ENCODE assay signal across 8 cellular contexts in the genomic region with DNA sequence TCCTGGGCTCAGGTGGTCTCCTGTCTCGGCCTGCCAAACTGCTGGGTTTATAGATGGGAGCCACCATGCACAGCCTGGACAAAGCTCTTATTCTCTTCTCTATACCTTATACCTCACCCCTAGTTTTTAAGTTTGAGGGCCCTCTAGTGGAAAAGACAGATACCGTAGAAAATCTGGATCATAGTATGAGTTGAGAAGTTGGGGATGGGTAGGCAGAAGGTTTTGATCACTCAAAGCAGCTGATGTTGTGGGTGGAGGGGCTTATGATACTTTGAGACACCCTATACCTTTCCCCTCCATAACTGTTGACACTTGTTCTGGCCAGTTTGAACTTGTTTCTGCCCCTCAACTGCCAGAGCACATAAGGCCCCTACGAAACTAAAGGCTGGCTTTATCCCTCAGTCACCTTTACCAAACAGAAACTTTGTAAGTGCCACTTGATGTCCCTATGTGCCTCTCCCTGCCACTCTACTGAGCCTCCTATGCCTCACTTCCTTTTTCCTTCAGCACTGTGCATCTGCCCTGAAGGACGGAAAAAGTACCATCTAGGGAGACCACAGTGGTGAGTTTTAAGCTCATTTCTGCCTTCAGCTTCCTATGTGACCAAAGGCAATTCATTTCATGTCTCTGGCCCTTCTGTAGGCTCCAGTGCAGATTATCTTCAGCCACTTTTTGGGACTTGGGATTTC. TPM values are rescaled to one million over a fixed set of nuclear protein-coding genes. Genes with fewer than 3 reads are reported as not detected.
DNase-seq lines count a peak whose midpoint lies in the region; ATAC-seq and TF ChIP-seq lines count a peak whose summit lies in the region.

No MANE protein-coding gene starts in this region.

- H4K20me1 ChIP-seq in BLaER1 = peaks cover 100% of the 10 kb centered on the region

- no peaks in the 10 kb centered on the region for H3K9me3 ChIP-seq in BLaER1

- TF ChIP-seq CTCF in GM13977 (IDR thresholded peaks at IDR 0.05; ENCODE audit: extremely low read depth, insufficient read depth, missing control alignments) (peak; percentile 55), mesothelial cell of epicardium (IDR thresholded peaks at IDR 0.05; ENCODE audit: unreplicated experiment) (no peak)
- TF ChIP-seq CTCF in activated CD8-positive, alpha-beta T cell treated with anti-CD3 and anti-CD28 coated beads for 36 hours (IDR thresholded peaks at IDR 0.05) = peak; percentile 44

- peak; percentile 82 for ATAC-seq in activated CD8-positive, alpha-beta T cell treated with anti-CD3 and anti-CD28 coated beads for 36 hours
- ATAC-seq in GM18519 (IDR thresholded peaks at IDR 0.05; ENCODE audit: low FRiP score, unreplicated experiment) (no peak), GM21737 (IDR thresholded peaks at IDR 0.05; ENCODE audit: unreplicated experiment) (no peak)

- peak overlapping the region; percentile 57 for H3K4me2 ChIP-seq in BLaER1

- POLR2A ChIA-PET in activated CD8-positive, alpha-beta T cell treated with anti-CD3 and anti-CD28 coated beads for 36 hours (lab: Charles Lee) = interaction anchor here (1.0 to 1.2 kb wide), 2 partner anchors 30 to 86 kb away, joined by 4 read pairs; no protein-coding TSS in a partner anchor

- CTCF ChIA-PET in activated CD8-positive, alpha-beta T cell treated with anti-CD3 and anti-CD28 coated beads for 36 hours (lab: Charles Lee) = interaction anchor here (0.7 to 2.7 kb wide), 23 partner anchors 9 to 126 kb away, joined by 3 to 7 read pairs (median 4); a partner anchor contains a TSS

- H3K9me3 Mint-ChIP-seq in activated CD8-positive, alpha-beta T cell treated with anti-CD3 and anti-CD28 coated beads for 36 hours = no peaks in the 10 kb centered on the region
- no peaks in the 10 kb centered on the region for H3K9me3 Mint-ChIP-seq in mesothelial cell of epicardium

- no peaks in the 10 kb centered on the region for H3K27me3 Mint-ChIP-seq in activated CD8-positive, alpha-beta T cell treated with anti-CD3 and anti-CD28 coated beads for 36 hours
- no peaks in the 10 kb centered on the region for H3K27me3 Mint-ChIP-seq in mesothelial cell of epicardium (ENCODE audit: low read depth)

- no peak overlapping the region for H3K4me3 Mint-ChIP-seq in activated CD8-positive, alpha-beta T cell treated with anti-CD3 and anti-CD28 coated beads for 36 hours
- no peak overlapping the region for H3K4me3 Mint-ChIP-seq in mesothelial cell of epicardium

- no peak overlapping the region for H3K27ac ChIP-seq in BLaER1

- H3K36me3 Mint-ChIP-seq in activated CD8-positive, alpha-beta T cell treated with anti-CD3 and anti-CD28 coated beads for 36 hours (ENCODE audit: low read depth) = peaks cover 6% of the 10 kb centered on the region
- H3K36me3 Mint-ChIP-seq in mesothelial cell of epicardium = no peaks in the 10 kb centered on the region

- H3K4me3 ChIP-seq in BLaER1 = no peak overlapping the region

- H3K9ac ChIP-seq in BLaER1 = no peak overlapping the region; the same call in 1 of the 2 replicates

- no peaks in the 10 kb centered on the region for H3K27me3 ChIP-seq in BLaER1

- DNase-seq in GM13977 (ENCODE audit: low spot score) (peak; percentile 74), Kasumi-1 (lab: John Stamatoyannopoulos, UW) (peak; percentile 59 to 74), mesothelial cell of epicardium (ENCODE audit: low spot score in 2 of 2, unreplicated experiment in 2 of 2) (no peak)
- DNase-seq in activated CD8-positive, alpha-beta T cell treated with anti-CD3 and anti-CD28 coated beads for 36 hours = peak; percentile 33
- DNase-seq in stimulated activated CD4-positive, alpha-beta T cell treated with anti-CD3 and anti-CD28 coated beads, Interleukin-4, amount 100 ng/mL, for 24 hours = no peak

- H3K4me1 ChIP-seq in BLaER1 = peaks cover 85% of the 10 kb centered on the region

- intact Hi-C loops in activated CD8-positive, alpha-beta T cell treated with anti-CD3 and anti-CD28 coated beads for 36 hours (cut with micrococcal nuclease) = no loop called here

- peaks cover 75% of the 10 kb centered on the region for H3K4me1 Mint-ChIP-seq in activated CD8-positive, alpha-beta T cell treated with anti-CD3 and anti-CD28 coated beads for 36 hours (ENCODE audit: low read depth)
- peaks cover 51% of the 10 kb centered on the region for H3K4me1 Mint-ChIP-seq in mesothelial cell of epicardium

- in situ Hi-C loops in GM13977 (cut with MboI; ENCODE audit: low pct_unique_long_range_greater_than_20kb, low sequenced_read_pairs, unreplicated experiment) = no loop called here

- H3K27ac Mint-ChIP-seq in activated CD8-positive, alpha-beta T cell treated with anti-CD3 and anti-CD28 coated beads for 36 hours = peak overlapping the region; percentile 73
- peak overlapping the region; percentile 5 for H3K27ac Mint-ChIP-seq in mesothelial cell of epicardium

- peaks cover 45% of the 10 kb centered on the region for H3K36me3 ChIP-seq in BLaER1

RNA-seq across cellular contexts. Expression of a gene that starts 28.6 kb away (rescaled TPM):
- total RNA-seq in activated CD8-positive, alpha-beta T cell treated with anti-CD3 and anti-CD28 coated beads for 36 hours = 100 to 1,000 TPM; 151 to 153 TPM
- 139 to 141 TPM (median 140 TPM) in 3 replicates for total RNA-seq in mesothelial cell of epicardium

Comparison
In these comparisons a context has a peak if more than half of its experiments do, and no peak if none do; other contexts are left out.
1. DNase-seq: peak in GM13977 (single experiment), Kasumi-1 (2 of 2) and activated CD8-positive, alpha-beta T cell treated with anti-CD3 and anti-CD28 coated beads for 36 hours (single experiment); none in mesothelial cell of epicardium (0 of 2) and stimulated activated CD4-positive, alpha-beta T cell treated with anti-CD3 and anti-CD28 coated beads, Interleukin-4, amount 100 ng/mL, for 24 hours (single experiment).